ENCODE assay signal across 8 cellular contexts in genomic region chr17:70169707-70170597, GRCh38. TPM values are rescaled to one million over a fixed set of nuclear protein-coding genes. Genes with fewer than 3 reads are reported as not detected.
DNase-seq lines count a peak whose midpoint lies in the region; ATAC-seq, FAIRE-seq and TF ChIP-seq lines count a peak whose summit lies in the region.

No MANE protein-coding gene starts in this region.

- H3K27me3 Mint-ChIP-seq in mesothelial cell of epicardium (ENCODE audit: low read depth), result peaks cover 3% of the 10 kb centered on the region

- H3K9me3 Mint-ChIP-seq in mesothelial cell of epicardium, result no peaks in the 10 kb centered on the region

- H3K4me1 ChIP-seq in ectodermal cell (ENCODE audit: control insufficient read depth, insufficient read depth, low read length), result no peaks in the 10 kb centered on the region

- peak overlapping the region; percentile 88 for H3K4me3 Mint-ChIP-seq in mesothelial cell of epicardium

- peaks cover 41% of the 10 kb centered on the region for H3K27me3 ChIP-seq in ectodermal cell (ENCODE audit: control insufficient read depth, insufficient read depth, low read length, poor library complexity, severe bottlenecking)

- H3K36me3 ChIP-seq in ectodermal cell (ENCODE audit: control insufficient read depth, insufficient read depth, low read length), result no peaks in the 10 kb centered on the region

- peaks cover 59% of the 10 kb centered on the region for H3K4me1 Mint-ChIP-seq in mesothelial cell of epicardium

- no peak for ATAC-seq in GM21529 (IDR thresholded peaks at IDR 0.05; ENCODE audit: unreplicated experiment)

- 11 to 12% methylated on average over 21 of the region's 24 CpGs for WGBS in ectodermal cell, 2 experiments

- H3K4me3 ChIP-seq in GM12865 (ENCODE audit: low read depth, low read length), result peak overlapping the region; percentile 33
- H3K4me3 ChIP-seq in ectodermal cell (ENCODE audit: insufficient read depth, low read depth, low read length), result peak overlapping the region; percentile 55

- no peak overlapping the region for H3K27ac ChIP-seq in ectodermal cell (ENCODE audit: insufficient read depth, low read depth, low read length, poor library complexity, severe bottlenecking)

- H3K9me3 ChIP-seq in ectodermal cell (ENCODE audit: control insufficient read depth, low read length), result no peaks in the 10 kb centered on the region

- H3K36me3 Mint-ChIP-seq in mesothelial cell of epicardium, result peaks cover 2% of the 10 kb centered on the region

- FAIRE-seq in urothelium cell line (lab: Jason Lieb, UNC), result peak; percentile 5

- peak overlapping the region; percentile 85 for H3K27ac Mint-ChIP-seq in mesothelial cell of epicardium

- DNase-seq in GM12865 (ENCODE audit: low read depth) (no peak), NOMO-1 treated with DMSO at 0.1 percent for 48 hours (lab: John Stamatoyannopoulos, UW; ENCODE audit: unreplicated experiment) (peak; percentile 47), mesothelial cell of epicardium (ENCODE audit: low spot score in 2 of 2, unreplicated experiment in 2 of 2) (peak in 1 of 2 experiments; percentile 43), urothelium cell line (ENCODE audit: low spot score) (no peak), OCI-M2 (lab: John Stamatoyannopoulos, UW; ENCODE audit: unreplicated experiment) (no peak), iPS-NIHi7 (ENCODE audit: extremely low spot score) (no peak)

- TF ChIP-seq CTCF in GM12865 (IDR thresholded peaks at IDR 0.05; ENCODE audit: insufficient read depth, low read depth, low read length, missing control alignments), result no peak
- no peak for TF ChIP-seq CTCF in mesothelial cell of epicardium (IDR thresholded peaks at IDR 0.05; ENCODE audit: unreplicated experiment)

RNA-seq across cellular contexts. Expression of gene KCNJ2, which starts 0.6 kb away (rescaled TPM):
- polyA plus RNA-seq in ectodermal cell (2013, experiment 1 of 4), result 1.7 TPM
- polyA plus RNA-seq in ectodermal cell (2013, experiment 2 of 4), result 2.0 TPM
- polyA plus RNA-seq in ectodermal cell (2013, experiment 3 of 4), result 1.5 TPM
- 1.5 TPM for polyA plus RNA-seq in ectodermal cell (2013, experiment 4 of 4)
- total RNA-seq in mesothelial cell of epicardium, result 22.8 to 28.4 TPM (median 26.8 TPM) in 3 replicates
